8 cellular contexts compared by ENCODE assay signal in the genomic region with DNA sequence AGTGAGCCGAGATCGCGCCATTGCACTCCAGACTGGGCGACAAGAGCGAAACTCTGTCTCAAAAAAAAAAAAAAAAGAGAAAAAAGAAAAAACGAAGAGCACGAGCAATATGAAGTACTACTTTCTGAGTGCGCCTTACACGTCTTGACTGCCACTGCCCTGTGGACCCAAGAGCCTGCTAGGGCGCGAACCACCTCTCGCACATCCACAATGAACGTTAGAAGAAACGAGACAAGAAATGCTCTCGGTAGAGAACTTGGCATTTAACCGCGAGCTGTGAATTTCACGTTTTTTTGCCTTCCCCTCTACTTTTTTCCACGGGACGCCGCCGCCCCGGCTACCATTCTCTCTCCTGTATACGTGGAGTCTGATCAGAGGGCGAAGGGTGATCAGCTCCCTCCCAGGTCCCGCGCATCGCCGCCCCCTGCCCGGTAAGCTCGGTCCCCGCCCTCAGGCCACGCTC. TPM values are rescaled to one million over a fixed set of nuclear protein-coding genes. Genes with fewer than 3 reads are reported as not detected.
DNase-seq lines count a peak whose midpoint lies in the region; ATAC-seq and TF ChIP-seq lines count a peak whose summit lies in the region.

No MANE protein-coding gene starts in this region.

- H3K27me3 Mint-ChIP-seq in brain: peaks cover 13% of the 10 kb centered on the region

- peaks cover 0 to 11% (median 0%) of the 10 kb centered on the region in 5 experiments for H3K9me3 Mint-ChIP-seq in brain

- H3K36me3 Mint-ChIP-seq in brain: peaks cover 37% of the 10 kb centered on the region

- H3K27me3 ChIP-seq in lower lobe of right lung (ENCODE audit: low read depth): no peaks in the 10 kb centered on the region
- H3K27me3 ChIP-seq in aorta (ENCODE audit: control insufficient read depth in 1 of 2, insufficient read depth in 2 of 2, low read length in 1 of 2): no peaks in the 10 kb centered on the region

- H3K4me1 ChIP-seq in lower lobe of right lung: peaks cover 14% of the 10 kb centered on the region
- no peaks in the 10 kb centered on the region for H3K4me1 ChIP-seq in aorta (ENCODE audit: control insufficient read depth in 1 of 2, insufficient read depth in 2 of 2, low read length in 2 of 2)

- H3K4me1 Mint-ChIP-seq in brain: peaks cover 59% of the 10 kb centered on the region

- peaks cover 30% of the 10 kb centered on the region for H3K36me3 ChIP-seq in lower lobe of right lung
- peaks cover 0 to 1% of the 10 kb centered on the region in 2 donors for H3K36me3 ChIP-seq in aorta (ENCODE audit: control insufficient read depth in 1 of 2, insufficient read depth in 2 of 2, low read length in 1 of 2)

- H3K27ac Mint-ChIP-seq in brain: peak overlapping the region; percentile 92 to 100 (median 98)

- no peaks in the 10 kb centered on the region for H3K9me3 ChIP-seq in lower lobe of right lung
- no peaks in the 10 kb centered on the region for H3K9me3 ChIP-seq in aorta (ENCODE audit: control insufficient read depth, low read length)

- peak overlapping the region; percentile 93 to 98 (median 95) for H3K4me3 Mint-ChIP-seq in brain

- DNase-seq in lower lobe of right lung (no peak), aorta (no peak), NCI-H187 treated with DMSO at 0.1 percent for 48 hours (lab: John Stamatoyannopoulos, UW) (no peak), NCI-H2227 (lab: John Stamatoyannopoulos, UW; ENCODE audit: unreplicated experiment) (no peak), D341Med (ENCODE audit: low spot score) (no peak)

- H3K4me3 ChIP-seq in GM08714 (ENCODE audit: low read length) (peak overlapping the region; percentile 95), lower lobe of right lung (peak overlapping the region; percentile 95), aorta (ENCODE audit: low read length in 2 of 2) (peak overlapping the region; percentile 64 to 74)

- WGBS in aorta, 2 donors: 4% methylated on average over 33 of the region's 33 CpGs

- TF ChIP-seq CTCF in brain (conservative IDR thresholded peaks at IDR 0.05): no peak
- no peak for TF ChIP-seq CTCF in lower lobe of right lung (IDR thresholded peaks at IDR 0.05)

- ATAC-seq in HG03439 (IDR thresholded peaks at IDR 0.05; ENCODE audit: unreplicated experiment) (peak; percentile 10), lower lobe of right lung (peak in 1 of 2 donors; percentile 35), aorta (ENCODE audit: low FRiP score) (peak; percentile 40)

- peak overlapping the region; percentile 98 for H3K27ac ChIP-seq in lower lobe of right lung
- peak overlapping the region; percentile 38 to 77 for H3K27ac ChIP-seq in aorta (ENCODE audit: low read depth in 1 of 2, low read length in 2 of 2)

- intact Hi-C loops in lower lobe of right lung (cut with DNase I): no loop called here
- intact Hi-C loops in aorta (cut with DNase I): loop anchor here (5.0 to 10.0 kb wide), 3 partner anchors 64 to 449 kb away; a partner anchor contains a TSS

RNA-seq across cellular contexts. Expression of a gene that starts 0.5 kb away (rescaled TPM):
- polyA plus RNA-seq in brain (ENCODE audit: insufficient read depth, low read depth, low replicate concordance) (51.2 TPM), aorta (100 to 1,000 TPM in 1 of 2 donors, 10 to 100 TPM in 1; 26.4 to 126 TPM)
- total RNA-seq in lower lobe of right lung (45.2 TPM), aorta (10 to 100 TPM; 44.5 to 53.5 TPM)

RNA-seq across cellular contexts. Expression of a gene that starts 17.1 kb away (rescaled TPM):
- polyA plus RNA-seq in brain (ENCODE audit: insufficient read depth, low read depth, low replicate concordance): 260 TPM
- 5.8 TPM for total RNA-seq in lower lobe of right lung
- total RNA-seq in aorta: 1 to 10 TPM; 1.9 to 2.5 TPM
- polyA plus RNA-seq in aorta: under 1 TPM in 1 of 2 donors, not detected in 1; 0.51 TPM

RNA-seq across cellular contexts. Expression of a gene that starts 22.9 kb away (rescaled TPM):
- polyA plus RNA-seq in brain (ENCODE audit: insufficient read depth, low read depth, low replicate concordance) (56.5 TPM), aorta (10 to 100 TPM; 12.0 to 22.6 TPM)
- total RNA-seq in lower lobe of right lung (17.6 TPM), aorta (10 to 100 TPM; 20.0 to 26.6 TPM)

RNA-seq across cellular contexts. Expression of a gene that starts 28.4 kb away (rescaled TPM):
- polyA plus RNA-seq in brain (ENCODE audit: insufficient read depth, low read depth, low replicate concordance) (13.6 TPM), aorta (1 to 10 TPM in 1 of 2 donors, not detected in 1; 1.5 TPM)
- total RNA-seq in lower lobe of right lung (2.1 TPM), aorta (under 1 TPM in 1 of 2 donors, not detected in 1; 0.84 TPM)

RNA-seq across cellular contexts. Expression of a gene that starts 39.3 kb away (rescaled TPM):
- polyA plus RNA-seq in brain (ENCODE audit: insufficient read depth, low read depth, low replicate concordance) (76.0 TPM), aorta (10 to 100 TPM; 14.7 to 23.3 TPM)
- total RNA-seq in lower lobe of right lung (38.6 TPM), aorta (10 to 100 TPM; 26.6 to 34.3 TPM)
